In genomic region chr1:79539001-79539400, GRCh38 we compare ENCODE assay signal across 22 cellular contexts.
"Had no signal": no experiment of that assay in that cellular context is flagged by ENCODE, and none has a peak within 500 bp of the region (broad histone marks: within the 10 kb centered on the region; RNA-seq: fewer than 3 reads in every experiment).

No MANE protein-coding gene starts in this region.

- H3K27ac ChIP-seq: HL-60, KMS-11, SJSA1, SK-N-MC had no signal

- H3K4me3 ChIP-seq: K562, SJSA1, SK-N-MC had no signal

- H3K36me3 ChIP-seq: SJSA1 had no signal

- H3K9me3 ChIP-seq: SJSA1 had no signal

- H3K27me3 ChIP-seq: SJSA1 had no signal

- H3K4me1 ChIP-seq: SJSA1 had no signal

- DNase-seq: Kasumi-1, MM.1S, NCI-H1092 treated with DMSO at 0.1 percent for 48 hours, NCI-H1436, NCI-H187, NCI-H2029, NCI-H2081 treated with DMSO at 0.1 percent for 48 hours, NCI-H2171, NCI-H226, NCI-H446, NCI-H510A, NCI-H524 treated with DMSO at 0.1 percent for 48 hours, NCI-H69, NCI-H774, Right ventricle myocardium superior, RPMI8226, SIG-M5 had no signal

- ATAC-seq: K562 had no signal
